ENCODE assay signal across 1 cellular context in genomic region chr3:102004561-102004960, GRCh38.
TF ChIP-seq lines count a peak whose summit lies in the region.

No MANE protein-coding gene starts in this region.

TF ChIP-seq in GM12878, 131 proteins besides CTCF, POLR2A, EP300 and RAD21 (continued from another document):
- TF ChIP-seq, protein P1, sequence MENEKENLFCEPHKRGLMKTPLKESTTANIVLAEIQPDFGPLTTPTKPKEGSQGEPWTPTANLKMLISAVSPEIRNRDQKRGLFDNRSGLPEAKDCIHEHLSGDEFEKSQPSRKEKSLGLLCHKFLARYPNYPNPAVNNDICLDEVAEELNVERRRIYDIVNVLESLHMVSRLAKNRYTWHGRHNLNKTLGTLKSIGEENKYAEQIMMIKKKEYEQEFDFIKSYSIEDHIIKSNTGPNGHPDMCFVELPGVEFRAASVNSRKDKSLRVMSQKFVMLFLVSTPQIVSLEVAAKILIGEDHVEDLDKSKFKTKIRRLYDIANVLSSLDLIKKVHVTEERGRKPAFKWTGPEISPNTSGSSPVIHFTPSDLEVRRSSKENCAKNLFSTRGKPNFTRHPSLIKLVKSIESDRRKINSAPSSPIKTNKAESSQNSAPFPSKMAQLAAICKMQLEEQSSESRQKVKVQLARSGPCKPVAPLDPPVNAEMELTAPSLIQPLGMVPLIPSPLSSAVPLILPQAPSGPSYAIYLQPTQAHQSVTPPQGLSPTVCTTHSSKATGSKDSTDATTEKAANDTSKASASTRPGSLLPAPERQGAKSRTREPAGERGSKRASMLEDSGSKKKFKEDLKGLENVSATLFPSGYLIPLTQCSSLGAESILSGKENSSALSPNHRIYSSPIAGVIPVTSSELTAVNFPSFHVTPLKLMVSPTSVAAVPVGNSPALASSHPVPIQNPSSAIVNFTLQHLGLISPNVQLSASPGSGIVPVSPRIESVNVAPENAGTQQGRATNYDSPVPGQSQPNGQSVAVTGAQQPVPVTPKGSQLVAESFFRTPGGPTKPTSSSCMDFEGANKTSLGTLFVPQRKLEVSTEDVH (IDR thresholded peaks at IDR 0.05; ENCODE audit: low read depth, partially characterized antibody): no peak
- TF ChIP-seq ATF3 (IDR thresholded peaks at IDR 0.05; ENCODE audit: borderline replicate concordance, extremely low read depth, low read depth, low read length) (no peak), JUNB (IDR thresholded peaks at IDR 0.05) (no peak), ZNF217 (IDR thresholded peaks at IDR 0.05) (no peak), ZBED1 (IDR thresholded peaks at IDR 0.05; ENCODE audit: borderline replicate concordance) (no peak), EED (IDR thresholded peaks at IDR 0.05; ENCODE audit: low read depth) (no peak), NR2C1 (IDR thresholded peaks at IDR 0.05) (no peak), TAF1 (IDR thresholded peaks at IDR 0.05; ENCODE audit: borderline replicate concordance, low read depth, low read length) (no peak), RAD51 (IDR thresholded peaks at IDR 0.05) (no peak), RELA (IDR thresholded peaks at IDR 0.05; ENCODE audit: borderline replicate concordance, partially characterized antibody) (no peak), KAT2A (conservative IDR thresholded peaks at IDR 0.05; ENCODE audit: control insufficient read depth, low read depth, low read length) (no peak), YBX1 (IDR thresholded peaks at IDR 0.05) (no peak), ZZZ3 (IDR thresholded peaks at IDR 0.05; ENCODE audit: control insufficient read depth, insufficient read length, low read depth) (no peak), ZBTB11 (CRISPR knock-in tag; IDR thresholded peaks at IDR 0.05) (no peak), NBN (IDR thresholded peaks at IDR 0.05) (no peak), PML (IDR thresholded peaks at IDR 0.05; ENCODE audit: low read length) (no peak)
- TF ChIP-seq, protein P2, sequence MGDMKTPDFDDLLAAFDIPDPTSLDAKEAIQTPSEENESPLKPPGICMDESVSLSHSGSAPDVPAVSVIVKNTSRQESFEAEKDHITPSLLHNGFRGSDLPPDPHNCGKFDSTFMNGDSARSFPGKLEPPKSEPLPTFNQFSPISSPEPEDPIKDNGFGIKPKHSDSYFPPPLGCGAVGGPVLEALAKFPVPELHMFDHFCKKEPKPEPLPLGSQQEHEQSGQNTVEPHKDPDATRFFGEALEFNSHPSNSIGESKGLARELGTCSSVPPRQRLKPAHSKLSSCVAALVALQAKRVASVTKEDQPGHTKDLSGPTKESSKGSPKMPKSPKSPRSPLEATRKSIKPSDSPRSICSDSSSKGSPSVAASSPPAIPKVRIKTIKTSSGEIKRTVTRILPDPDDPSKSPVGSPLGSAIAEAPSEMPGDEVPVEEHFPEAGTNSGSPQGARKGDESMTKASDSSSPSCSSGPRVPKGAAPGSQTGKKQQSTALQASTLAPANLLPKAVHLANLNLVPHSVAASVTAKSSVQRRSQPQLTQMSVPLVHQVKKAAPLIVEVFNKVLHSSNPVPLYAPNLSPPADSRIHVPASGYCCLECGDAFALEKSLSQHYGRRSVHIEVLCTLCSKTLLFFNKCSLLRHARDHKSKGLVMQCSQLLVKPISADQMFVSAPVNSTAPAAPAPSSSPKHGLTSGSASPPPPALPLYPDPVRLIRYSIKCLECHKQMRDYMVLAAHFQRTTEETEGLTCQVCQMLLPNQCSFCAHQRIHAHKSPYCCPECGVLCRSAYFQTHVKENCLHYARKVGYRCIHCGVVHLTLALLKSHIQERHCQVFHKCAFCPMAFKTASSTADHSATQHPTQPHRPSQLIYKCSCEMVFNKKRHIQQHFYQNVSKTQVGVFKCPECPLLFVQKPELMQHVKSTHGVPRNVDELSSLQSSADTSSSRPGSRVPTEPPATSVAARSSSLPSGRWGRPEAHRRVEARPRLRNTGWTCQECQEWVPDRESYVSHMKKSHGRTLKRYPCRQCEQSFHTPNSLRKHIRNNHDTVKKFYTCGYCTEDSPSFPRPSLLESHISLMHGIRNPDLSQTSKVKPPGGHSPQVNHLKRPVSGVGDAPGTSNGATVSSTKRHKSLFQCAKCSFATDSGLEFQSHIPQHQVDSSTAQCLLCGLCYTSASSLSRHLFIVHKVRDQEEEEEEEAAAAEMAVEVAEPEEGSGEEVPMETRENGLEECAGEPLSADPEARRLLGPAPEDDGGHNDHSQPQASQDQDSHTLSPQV (IDR thresholded peaks at IDR 0.05): no peak
- TF ChIP-seq, protein P3, sequence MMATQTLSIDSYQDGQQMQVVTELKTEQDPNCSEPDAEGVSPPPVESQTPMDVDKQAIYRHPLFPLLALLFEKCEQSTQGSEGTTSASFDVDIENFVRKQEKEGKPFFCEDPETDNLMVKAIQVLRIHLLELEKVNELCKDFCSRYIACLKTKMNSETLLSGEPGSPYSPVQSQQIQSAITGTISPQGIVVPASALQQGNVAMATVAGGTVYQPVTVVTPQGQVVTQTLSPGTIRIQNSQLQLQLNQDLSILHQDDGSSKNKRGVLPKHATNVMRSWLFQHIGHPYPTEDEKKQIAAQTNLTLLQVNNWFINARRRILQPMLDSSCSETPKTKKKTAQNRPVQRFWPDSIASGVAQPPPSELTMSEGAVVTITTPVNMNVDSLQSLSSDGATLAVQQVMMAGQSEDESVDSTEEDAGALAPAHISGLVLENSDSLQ (IDR thresholded peaks at IDR 0.05): no peak
